Comparison of ENCODE assay signal across 8 cellular contexts in the genomic region with DNA sequence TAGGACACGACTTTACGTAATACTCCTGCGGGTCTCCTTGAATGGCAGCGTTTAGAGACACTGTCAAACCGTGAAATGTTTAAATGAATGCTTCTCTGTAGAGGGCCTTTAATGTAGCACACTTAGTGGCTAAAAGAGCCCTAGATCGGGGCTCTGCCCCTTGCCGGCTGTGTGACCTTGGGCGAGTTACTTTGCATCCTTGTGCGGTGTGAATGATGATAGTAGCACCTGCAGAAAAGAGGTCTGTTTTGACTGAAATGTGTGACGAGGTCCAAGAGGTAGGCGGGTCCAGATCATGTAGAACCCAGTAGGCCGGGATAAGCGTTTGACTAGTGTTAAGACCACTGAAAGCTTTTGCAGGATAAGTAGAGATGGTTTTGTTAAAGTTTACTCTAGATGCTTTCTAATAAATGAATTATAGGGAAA. TPM values are rescaled to one million over a fixed set of nuclear protein-coding genes. Genes with fewer than 3 reads are reported as not detected.
A peak's percentile ranks its signal among the peaks of the same experiment; 100 is the strongest.
DNase-seq lines count a peak whose midpoint lies in the region; ATAC-seq, FAIRE-seq and TF ChIP-seq lines count a peak whose summit lies in the region.

No MANE protein-coding gene starts in this region.

- intact Hi-C loops in kidney (cut with DNase I) = no loop called here

- peak overlapping the region; percentile 99; the same call in 1 of the 2 replicates for H3K27ac ChIP-seq in HUES6 (ENCODE audit: low read depth, low read length)
- H3K27ac ChIP-seq in angular gyrus (ENCODE audit: low read depth, low read length) = peak overlapping the region; percentile 74
- no peak overlapping the region for H3K27ac ChIP-seq in kidney (ENCODE audit: low read depth in 2 of 2, low read length in 2 of 2)
- H3K27ac ChIP-seq in suprapubic skin = peak overlapping the region; percentile 93

- H3K4me3 ChIP-seq in HUES6 (ENCODE audit: low read depth, low read length) (peak overlapping the region; percentile 97), kidney (ENCODE audit: low read length in 2 of 2) (peak overlapping the region; percentile 70 to 99), suprapubic skin (peak overlapping the region; percentile 78)

- DNase-seq in kidney (no peak), suprapubic skin (ENCODE audit: low spot score in 2 of 2) (no peak), SKM-1 treated with dmso at 0.1 percent for 144 hours (lab: John Stamatoyannopoulos, UW; ENCODE audit: unreplicated experiment) (no peak), DMS153 treated with DMSO at 0.1 percent for 48 hours (lab: John Stamatoyannopoulos, UW; ENCODE audit: unreplicated experiment) (no peak)

- FAIRE-seq in kidney (lab: Jason Lieb, UNC) = no peak

- TF ChIP-seq POLR2A in suprapubic skin (IDR thresholded peaks at IDR 0.05) = no peak

- no peak for TF ChIP-seq EP300 in suprapubic skin (IDR thresholded peaks at IDR 0.05)

- H3K9me3 ChIP-seq in HUES6 (ENCODE audit: control insufficient read depth, insufficient read depth, low read depth, low read length) (no peaks in the 10 kb centered on the region), kidney (ENCODE audit: control insufficient read depth in 1 of 2, low read length in 2 of 2) (no peaks in the 10 kb centered on the region), suprapubic skin (no peaks in the 10 kb centered on the region)

- WGBS in suprapubic skin = 0% methylated on average over 13 of the region's 13 CpGs

- H3K27me3 ChIP-seq in HUES6 (ENCODE audit: control insufficient read depth, insufficient read depth, low read length) (no peaks in the 10 kb centered on the region), suprapubic skin (no peaks in the 10 kb centered on the region)

- H3K36me3 ChIP-seq in HUES6 (ENCODE audit: control insufficient read depth, insufficient read depth, low read length) (peaks cover 40% of the 10 kb centered on the region), kidney (ENCODE audit: control insufficient read depth in 1 of 2, insufficient read depth in 2 of 2, low read length in 2 of 2) (peaks cover 0 to 12% of the 10 kb centered on the region in 2 donors), suprapubic skin (peaks cover 15% of the 10 kb centered on the region)

- TF ChIP-seq CTCF in kidney (IDR thresholded peaks at IDR 0.05; ENCODE audit: borderline replicate concordance, extremely low read depth, insufficient read depth) = no peak
- no peak for TF ChIP-seq CTCF in suprapubic skin (IDR thresholded peaks at IDR 0.05)

- ATAC-seq in GM18499 (IDR thresholded peaks at IDR 0.05; ENCODE audit: insufficient read depth, unreplicated experiment) = peak; percentile 27
- ATAC-seq in GM21526 (IDR thresholded peaks at IDR 0.05; ENCODE audit: low FRiP score, unreplicated experiment) = peak; percentile 37

- H3K9ac ChIP-seq in HUES6 (ENCODE audit: low read length) (peak overlapping the region; percentile 99), kidney (ENCODE audit: low read length in 2 of 2) (peak overlapping the region; percentile 79 to 98)

- H3K4me1 ChIP-seq in HUES6 (ENCODE audit: control insufficient read depth, insufficient read depth, low read length) (peaks cover 10% of the 10 kb centered on the region; the same call in 1 of the 2 replicates), kidney (ENCODE audit: control insufficient read depth in 1 of 2, insufficient read depth in 1 of 2, low read depth in 1 of 2, low read length in 2 of 2) (peaks cover 3 to 8% of the 10 kb centered on the region in 2 donors), suprapubic skin (peaks cover 29% of the 10 kb centered on the region)

RNA-seq across cellular contexts. Expression of gene MED17, which starts 0.9 kb away (rescaled TPM):
- total RNA-seq in kidney (35.4 TPM), suprapubic skin (10 to 100 TPM; 20.3 to 32.2 (median 29.2) TPM)
- 11.7 TPM for polyA plus RNA-seq in kidney (ENCODE audit: insufficient read depth, low read depth, low replicate concordance)

RNA-seq across cellular contexts. Expression of gene C11orf54, which starts 43.5 kb away (rescaled TPM):
- total RNA-seq in kidney (101 TPM), suprapubic skin (10 to 100 TPM; 19.4 to 62.1 (median 26.5) TPM)
- 211 TPM for polyA plus RNA-seq in kidney (ENCODE audit: insufficient read depth, low read depth, low replicate concordance)

RNA-seq across cellular contexts. Expression of gene TAF1D, which starts 43.7 kb away (rescaled TPM):
- 110 TPM for total RNA-seq in kidney
- 64.3 TPM for polyA plus RNA-seq in kidney (ENCODE audit: insufficient read depth, low read depth, low replicate concordance)
- total RNA-seq in suprapubic skin = 100 to 1,000 TPM in 1 of 4 donors, 10 to 100 TPM in 3; 53.5 to 142 (median 81.1) TPM

Comparison
In these comparisons a context has a peak if more than half of its experiments do, and no peak if none do; other contexts are left out.
1. H3K27ac ChIP-seq: peak in HUES6 (single experiment), angular gyrus (single experiment) and suprapubic skin (single experiment); none in kidney (0 of 2).
2. Peak in every context shown above with its lines, with median percentiles within 50 percentile points of each other: H3K4me3 ChIP-seq.